In genomic region chr1:31828926-31829690, GRCh38 we compare ENCODE assay signal across 1 cellular context.
TF ChIP-seq lines count a peak whose summit lies in the region.

No MANE protein-coding gene starts in this region.

TF ChIP-seq in GM23338, 12 proteins besides CTCF, POLR2A, EP300 and RAD21 (continued from another document):
- no peak for TF ChIP-seq ZNF462 (CRISPR knock-in tag; IDR thresholded peaks at IDR 0.05)
- TF ChIP-seq EZH2 (IDR thresholded peaks at IDR 0.05; ENCODE audit: low read depth, unreplicated experiment): no peak
- TF ChIP-seq REST (IDR thresholded peaks at IDR 0.05; ENCODE audit: unreplicated experiment): no peak
- no peak for TF ChIP-seq ZNF331 (CRISPR knock-in tag; IDR thresholded peaks at IDR 0.05; ENCODE audit: low read depth)
- TF ChIP-seq STAT1 (IDR thresholded peaks at IDR 0.05; ENCODE audit: unreplicated experiment): no peak
- no peak for TF ChIP-seq CREB1 (CRISPR knock-in tag; IDR thresholded peaks at IDR 0.05; ENCODE audit: low read depth)
- no peak for TF ChIP-seq POLR2AphosphoS5 (IDR thresholded peaks at IDR 0.05; ENCODE audit: low read depth)
